Comparison of ENCODE assay signal across 19 cellular contexts in the genomic region with DNA sequence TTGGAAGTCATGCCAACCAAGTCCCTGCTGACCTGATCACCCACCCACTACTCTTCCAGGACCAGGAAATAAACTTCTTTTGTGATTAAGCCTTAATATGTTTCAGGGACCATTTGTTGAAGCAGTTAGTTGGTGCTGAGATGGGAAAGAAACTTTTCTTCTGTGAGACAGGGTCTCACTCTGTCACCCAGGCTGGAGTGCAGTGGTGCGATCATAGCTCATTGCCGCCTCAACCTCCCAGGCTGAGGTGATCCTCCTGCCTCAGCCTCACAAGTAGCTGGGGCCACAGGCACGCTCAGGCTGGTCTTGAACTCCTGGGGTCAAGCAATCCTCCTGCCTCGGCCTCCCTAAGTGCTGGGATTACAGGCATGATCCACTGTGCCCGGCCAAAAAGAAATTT. TPM values are rescaled to one million over a fixed set of nuclear protein-coding genes. Genes with fewer than 3 reads are reported as not detected.
"Had no signal": no experiment of that assay in that cellular context is flagged by ENCODE, and none has a peak within 500 bp of the region (broad histone marks: within the 10 kb centered on the region; RNA-seq: fewer than 3 reads in every experiment).

No MANE protein-coding gene starts in this region.

- H3K27me3 Mint-ChIP-seq: naive thymus-derived CD8-positive, alpha-beta T cell had no signal

- H3K4me3 Mint-ChIP-seq: effector memory CD8-positive, alpha-beta T cell; naive thymus-derived CD8-positive, alpha-beta T cell; neural crest cell had no signal

- H3K9me3 Mint-ChIP-seq: effector memory CD8-positive, alpha-beta T cell; naive thymus-derived CD8-positive, alpha-beta T cell; neural crest cell had no signal

- H3K27ac Mint-ChIP-seq: effector memory CD8-positive, alpha-beta T cell had no signal

- H3K36me3 ChIP-seq: gastrocnemius medialis, ovary, uterus had no signal

- H3K9me3 ChIP-seq: esophagus muscularis mucosa, gastrocnemius medialis, heart right ventricle, mucosa of descending colon, ovary, upper lobe of left lung, uterus had no signal

- H3K27me3 ChIP-seq: esophagus muscularis mucosa, gastrocnemius medialis, heart right ventricle, ovary, upper lobe of left lung, uterus had no signal

- H3K27ac ChIP-seq: epithelial cell of prostate, esophagus muscularis mucosa, gastrocnemius medialis, heart right ventricle, ovary, uterus had no signal

- DNase-seq: cortex of kidney; effector memory CD8-positive, alpha-beta T cell; gastrocnemius medialis; heart right ventricle; hypothalamus; mammary epithelial cell; small intestine; stimulated activated CD4-positive, alpha-beta T cell treated with anti-CD3 and anti-CD28 coated beads, Interleukin-12 subunit alpha, Interleukin-12 subunit beta, amount 100 ng/mL, for 4 hours; stimulated activated naive CD4-positive, alpha-beta T cell had no signal

- ATAC-seq: effector memory CD8-positive, alpha-beta T cell; gastrocnemius medialis; left lobe of liver; mucosa of descending colon; naive thymus-derived CD8-positive, alpha-beta T cell; right cardiac atrium had no signal

- H3K4me3 ChIP-seq: esophagus muscularis mucosa, gastrocnemius medialis, heart right ventricle, mucosa of descending colon, ovary, upper lobe of left lung, uterus had no signal

RNA-seq across cellular contexts. Expression of a gene that starts 53.0 kb away (rescaled TPM):
- polyA plus RNA-seq: naive thymus-derived CD8-positive, alpha-beta T cell had no signal
